In genomic region chr2:26274058-26274613, GRCh38 we compare ENCODE assay signal across 8 cellular contexts. TPM values are rescaled to one million over a fixed set of nuclear protein-coding genes. Genes with fewer than 3 reads are reported as not detected.
DNase-seq lines count a peak whose midpoint lies in the region; ATAC-seq and TF ChIP-seq lines count a peak whose summit lies in the region.

No MANE protein-coding gene starts in this region.

- peaks cover 35% of the 10 kb centered on the region for H3K36me3 ChIP-seq in effector memory CD4-positive, alpha-beta T cell (ENCODE audit: control insufficient read depth, insufficient read depth, low read length)

- no peak overlapping the region for H3K27ac Mint-ChIP-seq in activated naive CD4-positive, alpha-beta T cell treated with anti-CD3 and anti-CD28 coated beads, Interleukin-2, amount 50 U/mL, for 72 hours

- H3K27me3 ChIP-seq in effector memory CD4-positive, alpha-beta T cell (replicated peaks; ENCODE audit: control insufficient read depth, insufficient read depth, low read length, poor library complexity, severe bottlenecking): no peaks in the 10 kb centered on the region

- H3K27ac ChIP-seq in effector memory CD4-positive, alpha-beta T cell (ENCODE audit: insufficient read depth, low read length, poor library complexity, severe bottlenecking): no peak overlapping the region

- TF ChIP-seq CTCF in AG10803 (conservative IDR thresholded peaks at IDR 0.05; ENCODE audit: low read length): no peak

- no peaks in the 10 kb centered on the region for H3K9me3 ChIP-seq in effector memory CD4-positive, alpha-beta T cell (ENCODE audit: control insufficient read depth, low read length)

- no peaks in the 10 kb centered on the region for H3K9me3 Mint-ChIP-seq in activated naive CD4-positive, alpha-beta T cell treated with anti-CD3 and anti-CD28 coated beads, Interleukin-2, amount 50 U/mL, for 72 hours

- peak overlapping the region; percentile 16; the same call in 1 of the 2 replicates for H3K4me3 ChIP-seq in AG10803 (ENCODE audit: low read length)
- no peak overlapping the region for H3K4me3 ChIP-seq in effector memory CD4-positive, alpha-beta T cell (ENCODE audit: insufficient read depth, low read depth, low read length, poor library complexity, severe bottlenecking)

- H3K4me1 ChIP-seq in effector memory CD4-positive, alpha-beta T cell (ENCODE audit: control insufficient read depth, insufficient read depth, low read length, poor library complexity, severe bottlenecking): no peaks in the 10 kb centered on the region

- no peaks in the 10 kb centered on the region for H3K36me3 Mint-ChIP-seq in activated naive CD4-positive, alpha-beta T cell treated with anti-CD3 and anti-CD28 coated beads, Interleukin-2, amount 50 U/mL, for 72 hours

- DNase-seq in AG10803 (ENCODE audit: low read depth) (peak; percentile 99), NCI-H2196 (lab: John Stamatoyannopoulos, UW; ENCODE audit: unreplicated experiment) (peak; percentile 27), dermis microvascular lymphatic vessel endothelial cell (ENCODE audit: low read depth in 2 of 2) (peak; percentile 70 to 91), myocyte (ENCODE audit: low read depth) (peak; percentile 85), NCI-H2107 treated with DMSO at 0.1 percent for 48 hours (lab: John Stamatoyannopoulos, UW; ENCODE audit: unreplicated experiment) (no peak), MV-4-11 (lab: John Stamatoyannopoulos, UW) (no peak)
- DNase-seq in effector memory CD4-positive, alpha-beta T cell: no peak
- no peak for DNase-seq in activated naive CD4-positive, alpha-beta T cell treated with anti-CD3 and anti-CD28 coated beads, Interleukin-2, amount 50 U/mL, for 72 hours (ENCODE audit: low spot score in 2 of 2)

- no peak for ATAC-seq in activated naive CD4-positive, alpha-beta T cell treated with anti-CD3 and anti-CD28 coated beads, Interleukin-2, amount 50 U/mL, for 72 hours

RNA-seq across cellular contexts. Expression of gene HADHB, which starts 29.4 kb away (rescaled TPM):
- total RNA-seq in dermis microvascular lymphatic vessel endothelial cell (117 and 132 TPM in 2 replicates), myocyte (137 and 148 TPM in 2 replicates)
- polyA plus RNA-seq in myocyte (2012): 137 TPM
- total RNA-seq in activated naive CD4-positive, alpha-beta T cell treated with anti-CD3 and anti-CD28 coated beads, Interleukin-2, amount 50 U/mL, for 72 hours: 10 to 100 TPM; 60.8 to 74.1 TPM

RNA-seq across cellular contexts. Expression of gene HADHA, which starts 29.7 kb away (rescaled TPM):
- total RNA-seq in dermis microvascular lymphatic vessel endothelial cell (157 and 161 TPM in 2 replicates), myocyte (137 and 140 TPM in 2 replicates)
- 117 TPM for polyA plus RNA-seq in myocyte (2012)
- total RNA-seq in activated naive CD4-positive, alpha-beta T cell treated with anti-CD3 and anti-CD28 coated beads, Interleukin-2, amount 50 U/mL, for 72 hours: 100 to 1,000 TPM in 1 of 2 donors, 10 to 100 TPM in 1; 85.0 to 140 TPM

Comparison
In these comparisons a context has a peak if more than half of its experiments do, and no peak if none do; other contexts are left out.
1. DNase-seq: peak in AG10803 (single experiment), NCI-H2196 (single experiment), dermis microvascular lymphatic vessel endothelial cell (2 of 2) and myocyte (single experiment); none in effector memory CD4-positive, alpha-beta T cell (0 of 3), NCI-H2107 treated with DMSO at 0.1 percent for 48 hours (single experiment), activated naive CD4-positive, alpha-beta T cell treated with anti-CD3 and anti-CD28 coated beads, Interleukin-2, amount 50 U/mL, for 72 hours (0 of 2) and MV-4-11 (single experiment).